ENCODE assay signal across 20 cellular contexts in the genomic region with DNA sequence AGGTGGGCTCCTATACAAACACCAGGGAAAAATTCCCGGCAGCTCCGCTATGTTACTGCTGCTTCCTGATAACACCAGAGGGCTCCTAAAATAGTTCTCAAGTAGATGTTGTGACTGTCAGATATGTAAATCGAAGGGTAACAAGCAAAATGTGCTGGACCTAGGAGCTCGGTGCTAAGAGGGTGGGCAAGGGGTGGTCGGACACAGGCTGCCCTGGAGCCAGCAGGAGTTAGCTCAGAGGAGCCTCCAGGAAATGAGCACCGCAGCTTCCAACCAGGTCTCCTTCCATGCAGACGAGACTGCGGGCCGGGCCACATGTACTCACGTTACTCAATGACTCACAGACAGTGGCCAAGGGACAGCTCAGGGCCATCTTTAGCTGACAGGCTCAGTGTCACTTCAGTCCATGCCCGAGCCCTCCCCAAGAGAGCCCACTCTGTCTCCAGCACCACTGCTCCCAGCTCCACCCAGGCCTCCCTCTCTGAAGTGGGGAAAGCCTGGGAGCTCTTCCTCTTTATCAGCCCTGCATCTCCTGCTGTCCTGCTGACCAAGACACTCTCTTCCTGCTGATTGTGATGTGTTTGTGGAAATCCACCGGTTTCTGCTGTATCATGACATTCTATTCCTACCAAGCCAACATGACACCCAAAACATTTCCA. TPM values are rescaled to one million over a fixed set of nuclear protein-coding genes. Genes with fewer than 3 reads are reported as not detected.
"Had no signal": no experiment of that assay in that cellular context is flagged by ENCODE, and none has a peak within 500 bp of the region (broad histone marks: within the 10 kb centered on the region; RNA-seq: fewer than 3 reads in every experiment).

No MANE protein-coding gene starts in this region.

- H3K27me3 ChIP-seq: ascending aorta, transverse colon, vagina had no signal

- FAIRE-seq: bronchial epithelial cell, colon had no signal

- ATAC-seq: activated CD4-positive, alpha-beta T cell treated with anti-CD3 and anti-CD28 coated beads for 36 hours; activated CD8-positive, alpha-beta memory T cell treated with anti-CD3 and anti-CD28 coated beads, Interleukin-2, amount 10 ng/mL, durations not matched to agents 7 days and 5 days had no signal

- DNase-seq: activated CD4-positive, alpha-beta memory T cell treated with anti-CD3 and anti-CD28 coated beads for 36 hours; activated CD4-positive, alpha-beta T cell treated with anti-CD3 and anti-CD28 coated beads for 36 hours; activated CD8-positive, alpha-beta memory T cell treated with anti-CD3 and anti-CD28 coated beads, Interleukin-2, amount 10 ng/mL, durations not matched to agents 7 days and 5 days; activated naive CD4-positive, alpha-beta T cell treated with anti-CD3 and anti-CD28 coated beads, Interleukin-2, amount 10 ng/mL, durations not matched to agents 7 days and 5 days; activated T-cell treated with anti-CD3 and anti-CD28 coated beads, Interleukin-2, amount 50 U/mL, for 1 hour; effector CD4-positive, alpha-beta T cell; foreskin melanocyte; islet precursor cell; nephron progenitor cell; stimulated activated CD4-positive, alpha-beta T cell treated with anti-CD3 and anti-CD28 coated beads, Interleukin-2, amount 100 ng/mL, for 48 hours; stimulated activated naive CD4-positive, alpha-beta T cell treated with Interleukin-2 at 50 U/mL for 16 hours; substantia nigra; transverse colon had no signal

- H3K4me1 Mint-ChIP-seq: activated CD4-positive, alpha-beta T cell treated with anti-CD3 and anti-CD28 coated beads for 36 hours; activated CD8-positive, alpha-beta memory T cell treated with anti-CD3 and anti-CD28 coated beads, Interleukin-2, amount 10 ng/mL, durations not matched to agents 7 days and 5 days; activated naive CD4-positive, alpha-beta T cell treated with anti-CD3 and anti-CD28 coated beads, Interleukin-2, amount 10 ng/mL, durations not matched to agents 7 days and 5 days had no signal

- H3K9me3 Mint-ChIP-seq: activated CD4-positive, alpha-beta memory T cell treated with anti-CD3 and anti-CD28 coated beads for 36 hours; activated naive CD4-positive, alpha-beta T cell treated with anti-CD3 and anti-CD28 coated beads, Interleukin-2, amount 10 ng/mL, durations not matched to agents 7 days and 5 days; activated T-helper 2 cell treated with anti-CD3 and anti-CD28 coated beads, Interferon-gamma antibody, Interleukin-2, Interleukin-4, amounts not matched to agents 10 μg/mL and 5 μg/mL and 100 μg/mL, durations not matched to agents 14 hours and 24 hours and 36 hours had no signal

- H3K4me3 Mint-ChIP-seq: activated CD4-positive, alpha-beta memory T cell treated with anti-CD3 and anti-CD28 coated beads for 36 hours; activated CD4-positive, alpha-beta T cell treated with anti-CD3 and anti-CD28 coated beads for 36 hours; activated CD8-positive, alpha-beta memory T cell treated with anti-CD3 and anti-CD28 coated beads, Interleukin-2, amount 10 ng/mL, durations not matched to agents 7 days and 5 days; activated naive CD4-positive, alpha-beta T cell treated with anti-CD3 and anti-CD28 coated beads, Interleukin-2, amount 10 ng/mL, durations not matched to agents 7 days and 5 days; nephron progenitor cell had no signal

- H3K27ac Mint-ChIP-seq: activated CD4-positive, alpha-beta memory T cell treated with anti-CD3 and anti-CD28 coated beads for 36 hours; activated CD4-positive, alpha-beta T cell treated with anti-CD3 and anti-CD28 coated beads for 36 hours; activated CD8-positive, alpha-beta memory T cell treated with anti-CD3 and anti-CD28 coated beads, Interleukin-2, amount 10 ng/mL, durations not matched to agents 7 days and 5 days; activated naive CD4-positive, alpha-beta T cell treated with anti-CD3 and anti-CD28 coated beads, Interleukin-2, amount 10 ng/mL, durations not matched to agents 7 days and 5 days; activated T-helper 2 cell treated with anti-CD3 and anti-CD28 coated beads, Interferon-gamma antibody, Interleukin-2, Interleukin-4, amounts not matched to agents 10 μg/mL and 5 μg/mL and 100 μg/mL, durations not matched to agents 14 hours and 24 hours and 36 hours; nephron progenitor cell had no signal

- H3K36me3 Mint-ChIP-seq: activated CD4-positive, alpha-beta memory T cell treated with anti-CD3 and anti-CD28 coated beads for 36 hours; activated CD8-positive, alpha-beta memory T cell treated with anti-CD3 and anti-CD28 coated beads, Interleukin-2, amount 10 ng/mL, durations not matched to agents 7 days and 5 days; activated naive CD4-positive, alpha-beta T cell treated with anti-CD3 and anti-CD28 coated beads, Interleukin-2, amount 10 ng/mL, durations not matched to agents 7 days and 5 days had no signal

- H3K27me3 Mint-ChIP-seq: activated CD4-positive, alpha-beta T cell treated with anti-CD3 and anti-CD28 coated beads for 36 hours had no signal

- H3K9me3 ChIP-seq: ascending aorta, transverse colon, vagina had no signal

- H3K27ac ChIP-seq: ascending aorta, transverse colon, vagina had no signal

- H3K36me3 ChIP-seq: ascending aorta, transverse colon, vagina had no signal

- H3K4me3 ChIP-seq: ascending aorta, transverse colon, vagina had no signal

- H3K4me1 ChIP-seq: ascending aorta, transverse colon, vagina had no signal

RNA-seq across cellular contexts. Expression of gene TMEM273, which starts 37.2 kb away (rescaled TPM):
- total RNA-seq: bronchial epithelial cell, fibroblast of lung, osteoblast had no signal
